In genomic region chr1:234545512-234546386, GRCh38 we compare ENCODE assay signal across 1 cellular context.
TF ChIP-seq lines count a peak whose summit lies in the region.

No MANE protein-coding gene starts in this region.

TF ChIP-seq in HepG2, 621 proteins besides CTCF, POLR2A, EP300 and RAD21 (continued from another document and continues in another):
- TF ChIP-seq, protein P1, sequence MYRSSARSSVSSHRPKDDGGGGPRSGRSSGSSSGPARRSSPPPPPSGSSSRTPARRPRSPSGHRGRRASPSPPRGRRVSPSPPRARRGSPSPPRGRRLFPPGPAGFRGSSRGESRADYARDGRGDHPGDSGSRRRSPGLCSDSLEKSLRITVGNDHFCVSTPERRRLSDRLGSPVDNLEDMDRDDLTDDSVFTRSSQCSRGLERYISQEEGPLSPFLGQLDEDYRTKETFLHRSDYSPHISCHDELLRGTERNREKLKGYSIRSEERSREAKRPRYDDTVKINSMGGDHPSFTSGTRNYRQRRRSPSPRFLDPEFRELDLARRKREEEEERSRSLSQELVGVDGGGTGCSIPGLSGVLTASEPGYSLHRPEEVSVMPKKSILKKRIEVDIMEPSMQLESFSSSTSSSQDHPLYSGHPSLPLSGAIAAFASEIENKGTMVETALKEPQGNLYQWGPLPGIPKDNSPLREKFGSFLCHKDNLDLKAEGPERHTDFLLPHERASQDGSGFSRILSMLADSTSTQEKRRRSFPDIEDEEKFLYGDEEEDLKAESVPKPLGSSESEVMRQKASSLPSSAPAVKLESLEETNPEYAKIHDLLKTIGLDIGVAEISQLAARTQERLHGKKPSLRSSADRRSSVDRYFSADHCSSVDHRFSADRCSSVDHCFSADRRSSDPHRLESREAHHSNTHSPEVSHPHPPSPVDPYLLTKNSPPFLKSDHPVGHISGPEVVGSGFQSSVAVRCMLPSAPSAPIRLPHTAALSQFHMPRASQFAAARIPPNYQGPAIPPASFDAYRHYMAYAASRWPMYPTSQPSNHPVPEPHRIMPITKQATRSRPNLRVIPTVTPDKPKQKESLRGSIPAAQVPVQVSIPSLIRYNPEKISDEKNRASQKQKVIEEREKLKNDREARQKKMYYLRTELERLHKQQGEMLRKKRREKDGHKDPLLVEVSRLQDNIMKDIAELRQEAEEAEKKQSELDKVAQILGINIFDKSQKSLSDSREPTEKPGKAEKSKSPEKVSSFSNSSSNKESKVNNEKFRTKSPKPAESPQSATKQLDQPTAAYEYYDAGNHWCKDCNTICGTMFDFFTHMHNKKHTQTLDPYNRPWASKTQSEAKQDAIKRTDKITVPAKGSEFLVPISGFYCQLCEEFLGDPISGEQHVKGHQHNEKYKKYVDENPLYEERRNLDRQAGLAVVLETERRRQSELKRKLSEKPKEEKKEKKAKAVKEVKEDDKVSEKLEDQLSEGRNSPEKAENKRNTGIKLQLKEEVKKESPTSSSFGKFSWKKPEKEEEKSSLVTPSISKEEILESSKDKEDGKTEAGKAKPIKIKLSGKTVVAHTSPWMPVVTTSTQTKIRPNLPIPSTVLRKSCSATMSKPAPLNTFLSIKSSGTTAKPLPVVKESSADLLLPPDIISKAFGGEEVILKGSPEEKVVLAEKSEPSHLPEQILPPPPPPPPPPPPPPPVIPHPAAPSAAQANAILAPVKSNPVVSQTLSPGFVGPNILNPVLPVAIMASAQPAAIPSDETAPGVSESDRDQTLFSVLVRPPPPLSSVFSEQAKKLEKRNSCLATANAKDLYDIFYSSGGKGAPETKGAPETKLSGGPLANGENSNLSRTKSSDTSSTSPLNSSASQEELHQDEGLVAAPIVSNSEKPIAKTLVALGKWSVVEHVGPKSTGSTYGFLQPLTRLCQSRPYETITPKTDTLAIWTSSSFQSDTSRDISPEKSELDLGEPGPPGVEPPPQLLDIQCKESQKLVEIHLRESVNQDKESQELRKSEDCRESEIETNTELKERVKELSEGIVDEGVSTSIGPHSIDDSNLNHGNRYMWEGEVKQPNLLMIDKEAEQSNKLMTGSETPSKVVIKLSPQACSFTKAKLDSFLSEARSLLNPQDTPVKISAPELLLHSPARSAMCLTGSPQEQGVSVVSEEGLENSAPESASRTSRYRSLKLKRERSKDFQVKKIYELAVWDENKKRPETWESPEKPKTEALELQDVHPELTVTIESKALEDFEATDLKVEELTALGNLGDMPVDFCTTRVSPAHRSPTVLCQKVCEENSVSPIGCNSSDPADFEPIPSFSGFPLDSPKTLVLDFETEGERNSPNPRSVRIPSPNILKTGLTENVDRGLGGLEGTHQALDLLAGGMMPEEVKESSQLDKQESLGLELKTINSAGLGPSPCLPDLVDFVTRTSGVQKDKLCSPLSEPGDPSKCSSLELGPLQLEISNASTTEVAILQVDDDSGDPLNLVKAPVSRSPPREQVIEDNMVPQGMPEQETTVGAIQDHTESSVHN (CRISPR knock-in tag; IDR thresholded peaks at IDR 0.05), result peak; percentile 34; the same call in 1 of the 2 replicates
- TF ChIP-seq ZSCAN25 (CRISPR knock-in tag; IDR thresholded peaks at IDR 0.05) (no peak), CREB1 (IDR thresholded peaks at IDR 0.05) (peak; percentile 17; the same call in 1 of the 2 replicates), CREB1 (CRISPR knock-in tag; IDR thresholded peaks at IDR 0.05) (no peak), FOSL2 (CRISPR knock-in tag; IDR thresholded peaks at IDR 0.05) (peak; percentile 68), ZSCAN21 (CRISPR knock-in tag; IDR thresholded peaks at IDR 0.05; ENCODE audit: borderline replicate concordance) (no peak), ZSCAN9 (CRISPR knock-in tag; IDR thresholded peaks at IDR 0.05; ENCODE audit: borderline replicate concordance) (peak; percentile 46; the same call in 1 of the 2 replicates), BHLHE40 (IDR thresholded peaks at IDR 0.05; ENCODE audit: low read length) (peak; percentile 59), SKI (IDR thresholded peaks at IDR 0.05; ENCODE audit: partially characterized antibody) (peak; percentile 47), ZNF3 (CRISPR knock-in tag; IDR thresholded peaks at IDR 0.05) (no peak), GFI1 (CRISPR knock-in tag; IDR thresholded peaks at IDR 0.05; ENCODE audit: borderline replicate concordance) (no peak), ZNF530 (CRISPR knock-in tag; IDR thresholded peaks at IDR 0.05; ENCODE audit: low read depth) (no peak), RXRB (CRISPR knock-in tag; IDR thresholded peaks at IDR 0.05; ENCODE audit: borderline replicate concordance) (peak; percentile 76), CEBPB (IDR thresholded peaks at IDR 0.05; ENCODE audit: borderline replicate concordance, low read depth, low read length) (peak; percentile 56; the same call in 1 of the 2 replicates), MEF2D (CRISPR knock-in tag; IDR thresholded peaks at IDR 0.05) (peak; percentile 91), HOXA9 (CRISPR knock-in tag; IDR thresholded peaks at IDR 0.05; ENCODE audit: borderline replicate concordance) (no peak), JDP2 (CRISPR knock-in tag; IDR thresholded peaks at IDR 0.05; ENCODE audit: borderline replicate concordance) (no peak), PRMT3 (CRISPR knock-in tag; IDR thresholded peaks at IDR 0.05; ENCODE audit: borderline replicate concordance, low read depth) (no peak), CEBPG (CRISPR knock-in tag; IDR thresholded peaks at IDR 0.05) (peak; percentile 51; the same call in 1 of the 2 replicates), ZNF264 (CRISPR knock-in tag; IDR thresholded peaks at IDR 0.05) (peak; percentile 45; the same call in 1 of the 2 replicates), ZNF260 (CRISPR knock-in tag; IDR thresholded peaks at IDR 0.05; ENCODE audit: borderline replicate concordance, low read depth) (no peak), HMG20A (CRISPR knock-in tag; IDR thresholded peaks at IDR 0.05; ENCODE audit: borderline replicate concordance) (peak; percentile 53; the same call in 1 of the 2 replicates), ZBTB42 (CRISPR knock-in tag; IDR thresholded peaks at IDR 0.05) (no peak), ZNF468 (CRISPR knock-in tag; IDR thresholded peaks at IDR 0.05) (no peak), CENPBD1 (CRISPR knock-in tag; IDR thresholded peaks at IDR 0.05; ENCODE audit: borderline replicate concordance, low read depth) (no peak), ETS1 (CRISPR knock-in tag; IDR thresholded peaks at IDR 0.05) (no peak), GABPB1 (CRISPR knock-in tag; IDR thresholded peaks at IDR 0.05) (0 out of 2 replicates have a peak, but pooled peaks have one; percentile 22)
- TF ChIP-seq, protein P2, sequence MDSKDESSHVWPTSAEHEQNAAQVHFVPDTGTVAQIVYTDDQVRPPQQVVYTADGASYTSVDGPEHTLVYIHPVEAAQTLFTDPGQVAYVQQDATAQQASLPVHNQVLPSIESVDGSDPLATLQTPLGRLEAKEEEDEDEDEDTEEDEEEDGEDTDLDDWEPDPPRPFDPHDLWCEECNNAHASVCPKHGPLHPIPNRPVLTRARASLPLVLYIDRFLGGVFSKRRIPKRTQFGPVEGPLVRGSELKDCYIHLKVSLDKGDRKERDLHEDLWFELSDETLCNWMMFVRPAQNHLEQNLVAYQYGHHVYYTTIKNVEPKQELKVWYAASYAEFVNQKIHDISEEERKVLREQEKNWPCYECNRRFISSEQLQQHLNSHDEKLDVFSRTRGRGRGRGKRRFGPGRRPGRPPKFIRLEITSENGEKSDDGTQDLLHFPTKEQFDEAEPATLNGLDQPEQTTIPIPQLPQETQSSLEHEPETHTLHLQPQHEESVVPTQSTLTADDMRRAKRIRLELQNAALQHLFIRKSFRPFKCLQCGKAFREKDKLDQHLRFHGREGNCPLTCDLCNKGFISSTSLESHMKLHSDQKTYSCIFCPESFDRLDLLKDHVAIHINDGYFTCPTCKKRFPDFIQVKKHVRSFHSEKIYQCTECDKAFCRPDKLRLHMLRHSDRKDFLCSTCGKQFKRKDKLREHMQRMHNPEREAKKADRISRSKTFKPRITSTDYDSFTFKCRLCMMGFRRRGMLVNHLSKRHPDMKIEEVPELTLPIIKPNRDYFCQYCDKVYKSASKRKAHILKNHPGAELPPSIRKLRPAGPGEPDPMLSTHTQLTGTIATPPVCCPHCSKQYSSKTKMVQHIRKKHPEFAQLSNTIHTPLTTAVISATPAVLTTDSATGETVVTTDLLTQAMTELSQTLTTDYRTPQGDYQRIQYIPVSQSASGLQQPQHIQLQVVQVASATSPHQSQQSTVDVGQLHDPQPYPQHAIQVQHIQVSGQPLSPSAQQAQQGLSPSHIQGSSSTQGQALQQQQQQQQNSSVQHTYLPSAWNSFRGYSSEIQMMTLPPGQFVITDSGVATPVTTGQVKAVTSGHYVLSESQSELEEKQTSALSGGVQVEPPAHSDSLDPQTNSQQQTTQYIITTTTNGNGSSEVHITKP (CRISPR knock-in tag; IDR thresholded peaks at IDR 0.05; ENCODE audit: low read depth), result peak; percentile 20; the same call in 1 of the 2 replicates
- TF ChIP-seq, protein P3, sequence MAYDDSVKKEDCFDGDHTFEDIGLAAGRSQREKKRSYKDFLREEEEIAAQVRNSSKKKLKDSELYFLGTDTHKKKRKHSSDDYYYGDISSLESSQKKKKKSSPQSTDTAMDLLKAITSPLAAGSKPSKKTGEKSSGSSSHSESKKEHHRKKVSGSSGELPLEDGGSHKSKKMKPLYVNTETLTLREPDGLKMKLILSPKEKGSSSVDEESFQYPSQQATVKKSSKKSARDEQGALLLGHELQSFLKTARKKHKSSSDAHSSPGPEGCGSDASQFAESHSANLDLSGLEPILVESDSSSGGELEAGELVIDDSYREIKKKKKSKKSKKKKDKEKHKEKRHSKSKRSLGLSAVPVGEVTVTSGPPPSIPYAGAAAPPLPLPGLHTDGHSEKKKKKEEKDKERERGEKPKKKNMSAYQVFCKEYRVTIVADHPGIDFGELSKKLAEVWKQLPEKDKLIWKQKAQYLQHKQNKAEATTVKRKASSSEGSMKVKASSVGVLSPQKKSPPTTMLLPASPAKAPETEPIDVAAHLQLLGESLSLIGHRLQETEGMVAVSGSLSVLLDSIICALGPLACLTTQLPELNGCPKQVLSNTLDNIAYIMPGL (CRISPR knock-in tag; IDR thresholded peaks at IDR 0.05; ENCODE audit: borderline replicate concordance in 1 of 2, low read depth in 1 of 2), result 0 out of 4 replicates have a peak, but pooled peaks of 1 of the 2 experiments have one; percentile 4
- TF ChIP-seq, protein P4, sequence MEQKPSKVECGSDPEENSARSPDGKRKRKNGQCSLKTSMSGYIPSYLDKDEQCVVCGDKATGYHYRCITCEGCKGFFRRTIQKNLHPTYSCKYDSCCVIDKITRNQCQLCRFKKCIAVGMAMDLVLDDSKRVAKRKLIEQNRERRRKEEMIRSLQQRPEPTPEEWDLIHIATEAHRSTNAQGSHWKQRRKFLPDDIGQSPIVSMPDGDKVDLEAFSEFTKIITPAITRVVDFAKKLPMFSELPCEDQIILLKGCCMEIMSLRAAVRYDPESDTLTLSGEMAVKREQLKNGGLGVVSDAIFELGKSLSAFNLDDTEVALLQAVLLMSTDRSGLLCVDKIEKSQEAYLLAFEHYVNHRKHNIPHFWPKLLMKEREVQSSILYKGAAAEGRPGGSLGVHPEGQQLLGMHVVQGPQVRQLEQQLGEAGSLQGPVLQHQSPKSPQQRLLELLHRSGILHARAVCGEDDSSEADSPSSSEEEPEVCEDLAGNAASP (CRISPR knock-in tag; IDR thresholded peaks at IDR 0.05; ENCODE audit: borderline replicate concordance), result peak; percentile 64; the same call in 1 of the 2 replicates
- TF ChIP-seq, protein P5, sequence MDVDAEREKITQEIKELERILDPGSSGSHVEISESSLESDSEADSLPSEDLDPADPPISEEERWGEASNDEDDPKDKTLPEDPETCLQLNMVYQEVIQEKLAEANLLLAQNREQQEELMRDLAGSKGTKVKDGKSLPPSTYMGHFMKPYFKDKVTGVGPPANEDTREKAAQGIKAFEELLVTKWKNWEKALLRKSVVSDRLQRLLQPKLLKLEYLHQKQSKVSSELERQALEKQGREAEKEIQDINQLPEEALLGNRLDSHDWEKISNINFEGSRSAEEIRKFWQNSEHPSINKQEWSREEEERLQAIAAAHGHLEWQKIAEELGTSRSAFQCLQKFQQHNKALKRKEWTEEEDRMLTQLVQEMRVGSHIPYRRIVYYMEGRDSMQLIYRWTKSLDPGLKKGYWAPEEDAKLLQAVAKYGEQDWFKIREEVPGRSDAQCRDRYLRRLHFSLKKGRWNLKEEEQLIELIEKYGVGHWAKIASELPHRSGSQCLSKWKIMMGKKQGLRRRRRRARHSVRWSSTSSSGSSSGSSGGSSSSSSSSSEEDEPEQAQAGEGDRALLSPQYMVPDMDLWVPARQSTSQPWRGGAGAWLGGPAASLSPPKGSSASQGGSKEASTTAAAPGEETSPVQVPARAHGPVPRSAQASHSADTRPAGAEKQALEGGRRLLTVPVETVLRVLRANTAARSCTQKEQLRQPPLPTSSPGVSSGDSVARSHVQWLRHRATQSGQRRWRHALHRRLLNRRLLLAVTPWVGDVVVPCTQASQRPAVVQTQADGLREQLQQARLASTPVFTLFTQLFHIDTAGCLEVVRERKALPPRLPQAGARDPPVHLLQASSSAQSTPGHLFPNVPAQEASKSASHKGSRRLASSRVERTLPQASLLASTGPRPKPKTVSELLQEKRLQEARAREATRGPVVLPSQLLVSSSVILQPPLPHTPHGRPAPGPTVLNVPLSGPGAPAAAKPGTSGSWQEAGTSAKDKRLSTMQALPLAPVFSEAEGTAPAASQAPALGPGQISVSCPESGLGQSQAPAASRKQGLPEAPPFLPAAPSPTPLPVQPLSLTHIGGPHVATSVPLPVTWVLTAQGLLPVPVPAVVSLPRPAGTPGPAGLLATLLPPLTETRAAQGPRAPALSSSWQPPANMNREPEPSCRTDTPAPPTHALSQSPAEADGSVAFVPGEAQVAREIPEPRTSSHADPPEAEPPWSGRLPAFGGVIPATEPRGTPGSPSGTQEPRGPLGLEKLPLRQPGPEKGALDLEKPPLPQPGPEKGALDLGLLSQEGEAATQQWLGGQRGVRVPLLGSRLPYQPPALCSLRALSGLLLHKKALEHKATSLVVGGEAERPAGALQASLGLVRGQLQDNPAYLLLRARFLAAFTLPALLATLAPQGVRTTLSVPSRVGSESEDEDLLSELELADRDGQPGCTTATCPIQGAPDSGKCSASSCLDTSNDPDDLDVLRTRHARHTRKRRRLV (CRISPR knock-in tag; IDR thresholded peaks at IDR 0.05), result no peak
- TF ChIP-seq, protein P6, sequence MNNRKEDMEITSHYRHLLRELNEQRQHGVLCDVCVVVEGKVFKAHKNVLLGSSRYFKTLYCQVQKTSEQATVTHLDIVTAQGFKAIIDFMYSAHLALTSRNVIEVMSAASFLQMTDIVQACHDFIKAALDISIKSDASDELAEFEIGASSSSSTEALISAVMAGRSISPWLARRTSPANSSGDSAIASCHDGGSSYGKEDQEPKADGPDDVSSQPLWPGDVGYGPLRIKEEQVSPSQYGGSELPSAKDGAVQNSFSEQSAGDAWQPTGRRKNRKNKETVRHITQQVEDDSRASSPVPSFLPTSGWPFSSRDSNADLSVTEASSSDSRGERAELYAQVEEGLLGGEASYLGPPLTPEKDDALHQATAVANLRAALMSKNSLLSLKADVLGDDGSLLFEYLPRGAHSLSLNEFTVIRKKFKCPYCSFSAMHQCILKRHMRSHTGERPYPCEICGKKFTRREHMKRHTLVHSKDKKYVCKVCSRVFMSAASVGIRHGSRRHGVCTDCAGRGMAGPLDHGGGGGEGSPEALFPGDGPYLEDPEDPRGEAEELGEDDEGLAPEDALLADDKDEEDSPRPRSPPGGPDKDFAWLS (CRISPR knock-in tag; IDR thresholded peaks at IDR 0.05; ENCODE audit: borderline replicate concordance), result no peak
